In the genomic region with DNA sequence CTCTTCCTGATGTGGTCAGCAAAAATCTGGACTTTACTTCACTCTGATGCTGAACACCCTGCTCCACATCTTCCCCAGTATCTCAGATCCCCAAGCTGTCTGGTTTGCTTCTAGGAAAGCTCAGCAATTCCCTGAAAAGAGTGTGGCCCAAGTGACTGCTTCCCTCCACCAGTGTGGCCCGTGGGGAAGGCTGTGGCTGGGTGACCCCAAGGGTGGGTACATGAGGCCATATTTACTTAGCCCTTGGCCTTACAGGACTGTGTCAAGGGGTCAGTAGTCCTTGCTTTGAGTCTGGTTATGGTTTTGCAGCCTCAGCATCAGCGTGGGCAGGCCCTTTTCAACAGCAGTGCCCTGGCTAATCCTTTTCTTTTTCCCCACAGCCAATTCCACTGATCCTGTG, we compare ENCODE assay signal across 12 cellular contexts. TPM values are rescaled to one million over a fixed set of nuclear protein-coding genes. Genes with fewer than 3 reads are reported as not detected.
A peak's percentile ranks its signal among the peaks of the same experiment; 100 is the strongest.
DNase-seq lines count a peak whose midpoint lies in the region; ATAC-seq, FAIRE-seq and TF ChIP-seq lines count a peak whose summit lies in the region.
"Not testable (repeated sequence)": the region's sequence is repeated elsewhere in the genome, so short reads cannot be mapped to it uniquely, and the experiment has no call there.
"Had no signal": no experiment of that assay in that cellular context is flagged by ENCODE, and none has a peak within 500 bp of the region (broad histone marks: within the 10 kb centered on the region; RNA-seq: fewer than 3 reads in every experiment).

No MANE protein-coding gene starts in this region.

- H4K20me1 ChIP-seq in GM23338 (replicated peaks; ENCODE audit: insufficient read depth), result not testable (repeated sequence)

- TF ChIP-seq POLR2A in right lobe of liver (IDR thresholded peaks at IDR 0.05), result not testable (repeated sequence)

- H3K27ac Mint-ChIP-seq in GM23338, endodermal cell: not testable (repeated sequence)
- H3K27ac Mint-ChIP-seq in brain (peak overlapping the region in 3 of 5 experiments; percentile 54 to 87 (median 78)), neural crest cell (ENCODE audit: unreplicated experiment) (peak overlapping the region; percentile 17), progenitor cell of endocrine pancreas (peak overlapping the region; percentile 44)

- H3K27me3 Mint-ChIP-seq in GM23338 (ENCODE audit: insufficient read depth, low read depth, poor library complexity); brain; endodermal cell (ENCODE audit: insufficient read depth); progenitor cell of endocrine pancreas: not testable (repeated sequence)
- peaks cover 17% of the 10 kb centered on the region for H3K27me3 Mint-ChIP-seq in neural crest cell (ENCODE audit: low read depth)

- not testable (repeated sequence) for H3K9me3 ChIP-seq in endodermal cell (ENCODE audit: control insufficient read depth, low read length); kidney (ENCODE audit: control insufficient read depth in 1 of 2, low read length in 2 of 2); right lobe of liver; upper lobe of right lung

- H3K4me1 Mint-ChIP-seq in GM23338; brain; endodermal cell; progenitor cell of endocrine pancreas (ENCODE audit: low read depth): not testable (repeated sequence)
- peaks cover 13% of the 10 kb centered on the region for H3K4me1 Mint-ChIP-seq in neural crest cell

- H3K36me3 ChIP-seq in GM23338 (ENCODE audit: insufficient read depth); endodermal cell (ENCODE audit: control insufficient read depth, insufficient read depth, low read length); kidney (ENCODE audit: control insufficient read depth in 1 of 2, insufficient read depth in 2 of 2, low read length in 2 of 2); right lobe of liver; upper lobe of right lung: not testable (repeated sequence)

- not testable (repeated sequence) for H3K36me3 Mint-ChIP-seq in GM23338 (ENCODE audit: low read depth); brain; endodermal cell (ENCODE audit: low read depth); neural crest cell (ENCODE audit: low read depth); progenitor cell of endocrine pancreas (ENCODE audit: insufficient read depth)

- H3K4me3 Mint-ChIP-seq in GM23338; brain; endodermal cell; neural crest cell; progenitor cell of endocrine pancreas (ENCODE audit: low read depth): not testable (repeated sequence)

- H3K4me3 ChIP-seq in GM23338; endodermal cell (ENCODE audit: low read length); kidney (ENCODE audit: low read length in 2 of 2); right lobe of liver; upper lobe of right lung: not testable (repeated sequence)

- not testable (repeated sequence) for H3K27me3 ChIP-seq in GM23338 (ENCODE audit: insufficient read depth); endodermal cell (ENCODE audit: control insufficient read depth, insufficient read depth, low read length, poor library complexity, severe bottlenecking); right lobe of liver; upper lobe of right lung

- not testable (repeated sequence) for H3K9ac ChIP-seq in endodermal cell (ENCODE audit: extremely low read depth, low read length, poor library complexity, severe bottlenecking); kidney (ENCODE audit: low read length in 2 of 2)

- intact Hi-C loops in kidney (cut with DNase I); right lobe of liver (cut with DNase I); upper lobe of right lung (cut with DNase I): not testable (repeated sequence)

- not testable (repeated sequence) for H3K9me3 Mint-ChIP-seq in GM23338; brain; endodermal cell; neural crest cell; progenitor cell of endocrine pancreas (ENCODE audit: low read depth)

- not testable (repeated sequence) for H3K79me2 ChIP-seq in GM23338 (replicated peaks; ENCODE audit: insufficient read depth)

- H3K27ac ChIP-seq in GM23338 (ENCODE audit: low read depth); endodermal cell (ENCODE audit: low read depth, low read length); right lobe of liver; upper lobe of right lung: not testable (repeated sequence)
- H3K27ac ChIP-seq in kidney (ENCODE audit: low read depth in 2 of 2, low read length in 2 of 2), result peak overlapping the region in 1 of 2 donors; percentile 53

- H3K4me1 ChIP-seq in GM23338 (ENCODE audit: insufficient read depth); endodermal cell (ENCODE audit: control insufficient read depth, insufficient read depth, low read length); kidney (ENCODE audit: control insufficient read depth in 1 of 2, insufficient read depth in 1 of 2, low read depth in 1 of 2, low read length in 2 of 2); right lobe of liver; upper lobe of right lung: not testable (repeated sequence)

- 86 to 100% methylated on average over 1 to 2 of the region's 2 CpGs for WGBS in endodermal cell (ENCODE audit: insufficient coverage in 1 of 2, insufficient read length in 1 of 2), 2 experiments
- WGBS in right lobe of liver (ENCODE audit: insufficient coverage, low coverage, low lambda C conversion rate, missing lambda C conversion rate), result 17% methylated on average over 1 of the region's 2 CpGs

- ATAC-seq in GM23338, result peak; percentile 22; the same call in 2 of the 3 replicates
- peak in 3 of 4 donors; percentile 29 to 43 (median 32) for ATAC-seq in right lobe of liver
- peak; percentile 14 for ATAC-seq in upper lobe of right lung

- FAIRE-seq in kidney (lab: Jason Lieb, UNC), result not testable (repeated sequence)

- H3K4me2 ChIP-seq in GM23338, result not testable (repeated sequence)

- DNase-seq in GM23338 (ENCODE audit: low spot score); right lobe of liver; neural crest cell (ENCODE audit: low read depth, low spot score); progenitor cell of endocrine pancreas (ENCODE audit: low spot score, unreplicated experiment); upper lobe of right lung: not testable (repeated sequence)
- DNase-seq in endodermal cell (peak; percentile 23), kidney (peak; percentile 51)

- not testable (repeated sequence) for TF ChIP-seq CTCF in GM23338 (conservative IDR thresholded peaks at IDR 0.05; ENCODE audit: low read depth in 2 of 2); brain (conservative IDR thresholded peaks at IDR 0.05); endodermal cell (conservative IDR thresholded peaks at IDR 0.05); kidney (IDR thresholded peaks at IDR 0.05; ENCODE audit: borderline replicate concordance, extremely low read depth, insufficient read depth); right lobe of liver (IDR thresholded peaks at IDR 0.05); neural crest cell (conservative IDR thresholded peaks at IDR 0.05); progenitor cell of endocrine pancreas (IDR thresholded peaks at IDR 0.05; ENCODE audit: unreplicated experiment); upper lobe of right lung (IDR thresholded peaks at IDR 0.05)

- H3F3A ChIP-seq in GM23338 (replicated peaks; ENCODE audit: low read depth), result not testable (repeated sequence)

- H3K9me2 ChIP-seq in GM23338 (ENCODE audit: insufficient read depth), result not testable (repeated sequence)

- H2AFZ ChIP-seq in GM23338, result not testable (repeated sequence)

RNA-seq across cellular contexts. Expression of a gene that starts 35.8 kb away (rescaled TPM):
- total RNA-seq in GM23338 (2014; rRNA removed; shearing (Covaris generic)), result not detected in 2 replicates
- polyA plus RNA-seq in GM23338 (2016; fragmentation: Nextera tagmentation; extraction: Ambion mirVana) (not detected in 2 replicates), brain (ENCODE audit: insufficient read depth, low read depth, low replicate concordance) (1.3 TPM), kidney (ENCODE audit: insufficient read depth, low read depth, low replicate concordance) (not detected)
- total RNA-seq in endodermal cell (not detected), kidney (4.3 TPM), right lobe of liver (10 to 100 TPM in 1 of 6 experiments, 1 to 10 TPM in 5; 1.7 to 14.3 (median 3.6) TPM), neural crest cell (not detected in 2 replicates), progenitor cell of endocrine pancreas (not detected in 2 replicates), upper lobe of right lung (18.9 TPM)
- polyA plus RNA-seq in endodermal cell (2013, experiment 1 of 2), result not detected
- not detected for polyA plus RNA-seq in endodermal cell (2013, experiment 2 of 2)
- total RNA-seq: A172; CD4-positive, CD25-positive, alpha-beta regulatory T cell; H4; NCI-H460 had no signal
- polyA plus RNA-seq: CD4-positive, CD25-positive, alpha-beta regulatory T cell had no signal

RNA-seq across cellular contexts. Expression of a gene that starts 45.6 kb away (rescaled TPM):
- total RNA-seq in GM23338 (2014; rRNA removed; shearing (Covaris generic)), result not detected in 2 replicates
- polyA plus RNA-seq in GM23338 (2016; fragmentation: Nextera tagmentation; extraction: Ambion mirVana) (0.10 TPM in 1 of 2 replicates, not detected in the other), brain (ENCODE audit: insufficient read depth, low read depth, low replicate concordance) (11.9 TPM), kidney (ENCODE audit: insufficient read depth, low read depth, low replicate concordance) (12.2 TPM)
- total RNA-seq in endodermal cell (not detected), kidney (41.7 TPM), right lobe of liver (100 to 1,000 TPM in 1 of 6 experiments, 10 to 100 TPM in 5; 17.6 to 127 (median 31.2) TPM), neural crest cell (not detected in 2 replicates), progenitor cell of endocrine pancreas (not detected in 2 replicates), upper lobe of right lung (112 TPM)
- not detected for polyA plus RNA-seq in endodermal cell (2013, experiment 1 of 2)
- polyA plus RNA-seq in endodermal cell (2013, experiment 2 of 2), result not detected
- total RNA-seq: A172; CD4-positive, CD25-positive, alpha-beta regulatory T cell; H4; NCI-H460 had no signal

Comparison
In these comparisons a context has a peak if more than half of its experiments do, and no peak if none do; other contexts are left out.
1. RNA of a gene that starts 45.6 kb away (total RNA-seq): 112 TPM in upper lobe of right lung (single experiment), 41.7 TPM in kidney (single experiment) and 17.6 to 127 TPM in right lobe of liver; not detected in GM23338, not detected in endodermal cell, not detected in neural crest cell and not detected in progenitor cell of endocrine pancreas; every median in the first group is over 10 times any median in the second.
2. Peak in every context shown above with its lines, with median percentiles within 50 percentile points of each other: ATAC-seq.